ENCODE assay signal across 8 cellular contexts in the genomic region with DNA sequence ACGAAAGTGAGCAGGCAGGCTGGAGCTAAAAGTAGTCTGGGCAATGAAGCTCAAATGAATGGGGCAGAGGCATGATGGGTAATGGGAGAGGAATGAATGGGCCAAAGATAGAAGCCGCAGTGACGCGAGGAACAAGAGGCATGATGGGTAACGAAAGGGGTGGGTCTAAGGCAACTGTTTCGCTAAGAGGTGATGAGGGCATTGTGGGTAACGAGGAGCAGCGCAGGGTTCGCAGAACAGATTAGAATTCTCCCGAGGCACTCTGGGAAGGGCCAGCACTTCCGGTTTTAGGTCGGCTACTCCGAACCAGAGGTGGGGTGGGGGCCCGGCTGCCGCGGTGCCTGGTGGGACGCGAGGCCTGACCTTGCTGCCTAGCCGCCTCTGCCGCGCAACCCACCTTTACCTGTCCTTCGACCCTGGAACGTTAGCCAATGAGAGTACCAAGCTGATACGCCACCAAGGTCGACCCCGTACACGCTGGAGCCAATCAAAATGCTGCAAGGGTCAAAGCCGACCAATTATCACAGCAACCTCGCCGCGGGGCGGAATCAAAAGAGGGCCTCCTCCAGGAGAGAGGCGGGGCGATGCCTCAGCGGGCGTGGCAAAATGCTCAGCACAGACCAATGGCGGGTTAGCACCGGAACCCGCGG. TPM values are rescaled to one million over a fixed set of nuclear protein-coding genes. Genes with fewer than 3 reads are reported as not detected.
DNase-seq lines count a peak whose midpoint lies in the region; ATAC-seq lines count a peak whose summit lies in the region.

No MANE protein-coding gene starts in this region.

- H4K5ac ChIP-seq in mesendoderm (ENCODE audit: low read length) = no peak overlapping the region

- ATAC-seq in GM19397 (IDR thresholded peaks at IDR 0.05; ENCODE audit: unreplicated experiment) (peak; percentile 79), HG03469 (IDR thresholded peaks at IDR 0.05; ENCODE audit: unreplicated experiment) (peak; percentile 72)

- H3K27ac Mint-ChIP-seq in activated CD4-positive, alpha-beta T cell treated with anti-CD3 and anti-CD28 coated beads, Interleukin-2, amount 10 ng/mL, durations not matched to agents 7 days and 5 days = peak overlapping the region; percentile 89

- no peaks in the 10 kb centered on the region for H3K4me1 ChIP-seq in mesendoderm (ENCODE audit: control insufficient read depth, low read depth, low read length)

- H2BK120ac ChIP-seq in mesendoderm (ENCODE audit: low read depth, low read length) = no peak overlapping the region

- peaks cover 24% of the 10 kb centered on the region for H3K36me3 Mint-ChIP-seq in activated CD4-positive, alpha-beta T cell treated with anti-CD3 and anti-CD28 coated beads, Interleukin-2, amount 10 ng/mL, durations not matched to agents 7 days and 5 days (ENCODE audit: low read depth)

- H2AK5ac ChIP-seq in mesendoderm (ENCODE audit: low read length) = no peak overlapping the region

- H3K4me1 Mint-ChIP-seq in activated CD4-positive, alpha-beta T cell treated with anti-CD3 and anti-CD28 coated beads, Interleukin-2, amount 10 ng/mL, durations not matched to agents 7 days and 5 days = peaks cover 28% of the 10 kb centered on the region

- H3K56ac ChIP-seq in mesendoderm (ENCODE audit: low read length) = peak overlapping the region; percentile 73

- POLR2A ChIA-PET in activated CD4-positive, alpha-beta T cell treated with anti-CD3 and anti-CD28 coated beads, Interleukin-2, amount 10 ng/mL, durations not matched to agents 7 days and 5 days (lab: Charles Lee) = interaction anchor here (0.6 to 0.7 kb wide), 3 partner anchors 117 to 752 kb away, joined by 3 to 4 read pairs (median 3); no protein-coding TSS in a partner anchor

- no peaks in the 10 kb centered on the region for H3K27me3 ChIP-seq in mesendoderm (ENCODE audit: insufficient read depth, low read length, poor library complexity)

- H3K4me2 ChIP-seq in mesendoderm (ENCODE audit: low read length) = peak overlapping the region; percentile 42

- peak; percentile 100 for DNase-seq in DMS 273 treated with DMSO at 0.1 percent for 48 hours (lab: John Stamatoyannopoulos, UW)
- DNase-seq in NCI-H510A (lab: John Stamatoyannopoulos, UW) = peak; percentile 100
- DNase-seq in activated CD4-positive, alpha-beta T cell treated with anti-CD3 and anti-CD28 coated beads, Interleukin-2, amount 10 ng/mL, durations not matched to agents 7 days and 5 days = peak; percentile 100
- peak; percentile 97 for DNase-seq in epidermal melanocyte (ENCODE audit: insufficient read length, low spot score)
- peak; percentile 100 for DNase-seq in mesendoderm
- DNase-seq in substantia nigra (lab: John Stamatoyannopoulos, UW) = peak; percentile 88 to 100 (median 100)

- CTCF ChIA-PET in activated CD4-positive, alpha-beta T cell treated with anti-CD3 and anti-CD28 coated beads, Interleukin-2, amount 10 ng/mL, durations not matched to agents 7 days and 5 days (lab: Charles Lee) = interaction anchor here (1.0 to 1.4 kb wide), 3 partner anchors 40 to 288 kb away, joined by 3 to 4 read pairs (median 3); a partner anchor contains a TSS

- peak overlapping the region; percentile 66 for H3K9ac ChIP-seq in mesendoderm (ENCODE audit: low read length)

- peaks cover 13% of the 10 kb centered on the region for H3K36me3 ChIP-seq in mesendoderm (ENCODE audit: control insufficient read depth, insufficient read depth, low read length)

- H2BK5ac ChIP-seq in mesendoderm (ENCODE audit: low read length) = no peak overlapping the region

- H3K4me3 ChIP-seq in mesendoderm (ENCODE audit: low read length) = no peak overlapping the region

- peaks cover 30% of the 10 kb centered on the region for H3K79me2 ChIP-seq in mesendoderm (ENCODE audit: control insufficient read depth, insufficient read depth, low read length)

- H3K18ac ChIP-seq in mesendoderm (ENCODE audit: low read length) = peak overlapping the region; percentile 24

- no CpG with 5 or more reads among the region's 40 CpGs for WGBS in mesendoderm (ENCODE audit: extremely low coverage, insufficient coverage, low lambda C conversion rate)

- H3K23ac ChIP-seq in mesendoderm (ENCODE audit: low read length) = no peak overlapping the region

- H3K79me1 ChIP-seq in mesendoderm (ENCODE audit: low read length) = peaks cover 17% of the 10 kb centered on the region

- no peak overlapping the region for H3K4ac ChIP-seq in mesendoderm (ENCODE audit: low read depth, low read length)

- H4K8ac ChIP-seq in mesendoderm (ENCODE audit: low read depth, low read length) = no peak overlapping the region

- no peak overlapping the region for H2BK15ac ChIP-seq in mesendoderm (replicated peaks; ENCODE audit: low read depth)

- peak overlapping the region; percentile 62 for H3K27ac ChIP-seq in mesendoderm (ENCODE audit: low read depth, low read length)
- H3K27ac ChIP-seq in substantia nigra (ENCODE audit: low read depth, low read length, poor library complexity, severe bottlenecking) = peak overlapping the region; percentile 96

- H3K4me3 Mint-ChIP-seq in activated CD4-positive, alpha-beta T cell treated with anti-CD3 and anti-CD28 coated beads, Interleukin-2, amount 10 ng/mL, durations not matched to agents 7 days and 5 days = peak overlapping the region; percentile 69

- no peaks in the 10 kb centered on the region for H3K27me3 Mint-ChIP-seq in activated CD4-positive, alpha-beta T cell treated with anti-CD3 and anti-CD28 coated beads, Interleukin-2, amount 10 ng/mL, durations not matched to agents 7 days and 5 days

- no peaks in the 10 kb centered on the region for H3K9me3 Mint-ChIP-seq in activated CD4-positive, alpha-beta T cell treated with anti-CD3 and anti-CD28 coated beads, Interleukin-2, amount 10 ng/mL, durations not matched to agents 7 days and 5 days

RNA-seq across cellular contexts. Expression of a gene that starts 0.6 kb away (rescaled TPM):
- 10 to 100 TPM; 55.7 to 65.3 TPM for total RNA-seq in activated CD4-positive, alpha-beta T cell treated with anti-CD3 and anti-CD28 coated beads, Interleukin-2, amount 10 ng/mL, durations not matched to agents 7 days and 5 days
- 167 TPM for polyA plus RNA-seq in mesendoderm (2013, experiment 1 of 2)
- polyA plus RNA-seq in mesendoderm (2013, experiment 2 of 2) = 165 TPM

RNA-seq across cellular contexts. Expression of a gene that starts 15.1 kb away (rescaled TPM):
- total RNA-seq in activated CD4-positive, alpha-beta T cell treated with anti-CD3 and anti-CD28 coated beads, Interleukin-2, amount 10 ng/mL, durations not matched to agents 7 days and 5 days = under 1 TPM; 0.45 to 0.75 TPM
- polyA plus RNA-seq in mesendoderm (2013, experiment 1 of 2) = 299 TPM
- polyA plus RNA-seq in mesendoderm (2013, experiment 2 of 2) = 297 TPM

RNA-seq across cellular contexts. Expression of a gene that starts 23.9 kb away (rescaled TPM):
- total RNA-seq in activated CD4-positive, alpha-beta T cell treated with anti-CD3 and anti-CD28 coated beads, Interleukin-2, amount 10 ng/mL, durations not matched to agents 7 days and 5 days = not detected
- 435 TPM for polyA plus RNA-seq in mesendoderm (2013, experiment 1 of 2)
- 437 TPM for polyA plus RNA-seq in mesendoderm (2013, experiment 2 of 2)

RNA-seq across cellular contexts. Expression of a gene that starts 44.4 kb away (rescaled TPM):
- total RNA-seq in activated CD4-positive, alpha-beta T cell treated with anti-CD3 and anti-CD28 coated beads, Interleukin-2, amount 10 ng/mL, durations not matched to agents 7 days and 5 days = not detected
- polyA plus RNA-seq in mesendoderm (2013, experiment 1 of 2) = 190 TPM
- polyA plus RNA-seq in mesendoderm (2013, experiment 2 of 2) = 188 TPM

RNA-seq across cellular contexts. Expression of a gene that starts 51.5 kb away (rescaled TPM):
- total RNA-seq in activated CD4-positive, alpha-beta T cell treated with anti-CD3 and anti-CD28 coated beads, Interleukin-2, amount 10 ng/mL, durations not matched to agents 7 days and 5 days = not detected
- polyA plus RNA-seq in mesendoderm (2013, experiment 1 of 2) = not detected
- polyA plus RNA-seq in mesendoderm (2013, experiment 2 of 2) = not detected
